14 cellular contexts compared by ENCODE assay signal in genomic region chr1:19815801-19816736, GRCh38. TPM values are rescaled to one million over a fixed set of nuclear protein-coding genes. Genes with fewer than 3 reads are reported as not detected.
DNase-seq lines count a peak whose midpoint lies in the region; TF ChIP-seq lines count a peak whose summit lies in the region.
"Had no signal": no experiment of that assay in that cellular context is flagged by ENCODE, and none has a peak within 500 bp of the region (broad histone marks: within the 10 kb centered on the region; RNA-seq: fewer than 3 reads in every experiment).

No MANE protein-coding gene starts in this region.

- TF ChIP-seq CTCF in WERI-Rb-1 (IDR thresholded peaks at IDR 0.05; ENCODE audit: low read depth, low read length): no peak
- no peak for TF ChIP-seq CTCF in progenitor cell of endocrine pancreas (IDR thresholded peaks at IDR 0.05; ENCODE audit: unreplicated experiment)

- H3K4me1 Mint-ChIP-seq in progenitor cell of endocrine pancreas (ENCODE audit: low read depth): peaks cover 22% of the 10 kb centered on the region
- H3K4me1 Mint-ChIP-seq: brain had no signal

- peak overlapping the region; percentile 57; the same call in 1 of the 2 replicates for H3K9ac ChIP-seq in iPS-20b (ENCODE audit: low read depth, low read length)

- H3K27ac ChIP-seq in iPS-20b (ENCODE audit: low read length) (no peak overlapping the region), WERI-Rb-1 (no peak overlapping the region)
- H3K27ac ChIP-seq: A549 had no signal

- no peak overlapping the region for H3K4me3 Mint-ChIP-seq in progenitor cell of endocrine pancreas (ENCODE audit: low read depth)
- H3K4me3 Mint-ChIP-seq: HFFc6 had no signal

- H3K9me3 ChIP-seq in iPS-20b (ENCODE audit: insufficient read depth, low read depth, low read length): no peaks in the 10 kb centered on the region
- no peaks in the 10 kb centered on the region for H3K9me3 ChIP-seq in WERI-Rb-1 (ENCODE audit: severe bottlenecking)
- H3K9me3 ChIP-seq: A549 had no signal

- H3K4me1 ChIP-seq in iPS-20b (ENCODE audit: insufficient read depth, low read length): peaks cover 19% of the 10 kb centered on the region
- H3K4me1 ChIP-seq: A549 had no signal

- no peak overlapping the region for H3K27ac Mint-ChIP-seq in progenitor cell of endocrine pancreas
- H3K27ac Mint-ChIP-seq: HFFc6 had no signal

- peak; percentile 37 for DNase-seq in activated CD8-positive, alpha-beta memory T cell treated with anti-CD3 and anti-CD28 coated beads for 24 hours
- DNase-seq in activated CD8-positive, alpha-beta memory T cell treated with anti-CD3 and anti-CD28 coated beads, Interleukin-2, amount 50 U/mL, for 4 hours: no peak
- DNase-seq in NCI-H69 (lab: John Stamatoyannopoulos, UW) (peak; percentile 91), GM19240 (ENCODE audit: insufficient read length, low spot score) (no peak), WERI-Rb-1 (no peak), progenitor cell of endocrine pancreas (ENCODE audit: low spot score, unreplicated experiment) (no peak), H4 (ENCODE audit: low spot score) (no peak)
- DNase-seq: HFFc6, left cardiac atrium had no signal

- H3K27me3 ChIP-seq in iPS-20b (ENCODE audit: insufficient read depth, low read length) (no peaks in the 10 kb centered on the region), WERI-Rb-1 (ENCODE audit: insufficient read depth, low read depth, severe bottlenecking) (no peaks in the 10 kb centered on the region)

- peaks cover 4% of the 10 kb centered on the region for H3K27me3 Mint-ChIP-seq in progenitor cell of endocrine pancreas

- H3K9me3 Mint-ChIP-seq in progenitor cell of endocrine pancreas (ENCODE audit: low read depth): no peaks in the 10 kb centered on the region
- H3K9me3 Mint-ChIP-seq: HFFc6 had no signal

- H3K36me3 Mint-ChIP-seq in progenitor cell of endocrine pancreas (ENCODE audit: insufficient read depth): no peaks in the 10 kb centered on the region
- H3K36me3 Mint-ChIP-seq: brain had no signal

- no peaks in the 10 kb centered on the region for H3K36me3 ChIP-seq in iPS-20b (ENCODE audit: insufficient read depth, low read depth, low read length)
- H3K36me3 ChIP-seq in WERI-Rb-1: no peaks in the 10 kb centered on the region

- H3K4me3 ChIP-seq in iPS-20b (ENCODE audit: low read length): peak overlapping the region; percentile 29; the same call in 1 of the 2 replicates
- H3K4me3 ChIP-seq in WERI-Rb-1 (ENCODE audit: low read depth, low read length): no peak overlapping the region
- H3K4me3 ChIP-seq: A549 had no signal

RNA-seq across cellular contexts. Expression of gene RNF186, which starts 1.0 kb away (rescaled TPM):
- 0.24 TPM in 1 of 2 replicates, not detected in the other for total RNA-seq in progenitor cell of endocrine pancreas
- not detected in 2 replicates for total RNA-seq in H4 (2014; rRNA removed; shearing (Covaris generic))
- total RNA-seq: HFFc6; left cardiac atrium; NCI-H460; T-helper 1 cell treated with Interleukin-12 subunit alpha and Interleukin-12 subunit beta and Interleukin-4 antibody, amounts not matched to agents 30 ng/mL and 1 ng/mL, for 36 hours had no signal

RNA-seq across cellular contexts. Expression of gene TMCO4, which starts 16.4 kb away (rescaled TPM):
- 16.4 and 18.6 TPM in 2 replicates for total RNA-seq in progenitor cell of endocrine pancreas
- total RNA-seq in H4 (2014; rRNA removed; shearing (Covaris generic)): 10.6 and 20.3 TPM in 2 replicates

Comparison
In these comparisons a context has a peak if more than half of its experiments do, and no peak if none do; other contexts are left out.
1. DNase-seq: peak in activated CD8-positive, alpha-beta memory T cell treated with anti-CD3 and anti-CD28 coated beads for 24 hours (single experiment) and NCI-H69 (single experiment); none in activated CD8-positive, alpha-beta memory T cell treated with anti-CD3 and anti-CD28 coated beads, Interleukin-2, amount 50 U/mL, for 4 hours (single experiment), GM19240 (single experiment), WERI-Rb-1 (single experiment), progenitor cell of endocrine pancreas (single experiment) and H4 (single experiment).